ENCODE assay signal across 10 cellular contexts in the genomic region with DNA sequence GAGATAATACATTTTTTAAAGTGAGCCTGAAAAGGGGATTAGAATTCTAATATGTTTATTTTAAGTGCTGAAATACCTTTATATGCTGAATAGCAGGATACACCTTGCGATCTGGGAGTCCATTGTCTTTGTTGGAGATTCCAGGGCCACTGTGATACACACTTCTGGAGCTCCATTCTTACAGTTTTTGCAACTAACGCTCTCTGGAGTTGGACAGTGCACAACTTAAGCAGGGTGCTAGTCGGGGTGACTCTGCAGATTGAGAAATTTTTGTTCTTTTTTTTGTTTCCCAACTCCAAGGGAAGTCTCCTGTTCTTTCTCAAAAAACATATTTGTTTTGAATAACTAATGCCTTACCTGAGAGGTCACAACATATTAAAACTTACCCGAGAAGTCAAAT. TPM values are rescaled to one million over a fixed set of nuclear protein-coding genes. Genes with fewer than 3 reads are reported as not detected.
"Had no signal": no experiment of that assay in that cellular context is flagged by ENCODE, and none has a peak within 500 bp of the region (broad histone marks: within the 10 kb centered on the region; RNA-seq: fewer than 3 reads in every experiment).

No MANE protein-coding gene starts in this region.

- FAIRE-seq: HTR-8/SVneo, K562 had no signal

- H3K4me3 Mint-ChIP-seq: IgD-negative memory B cell had no signal

- H3K4me3 ChIP-seq: K562 had no signal

- H3K4me1 Mint-ChIP-seq: IgD-negative memory B cell had no signal

- DNase-seq: IMR-90, KBM-7, KG1 had no signal

- H3K4me2 ChIP-seq: KMS-11 had no signal

- H3K27ac Mint-ChIP-seq: IgD-negative memory B cell had no signal

- H3K27ac ChIP-seq: HL-60, KMS-11 had no signal

- H3K9ac ChIP-seq: KMS-11 had no signal

- H3K9me3 Mint-ChIP-seq: IgD-negative memory B cell had no signal

- ATAC-seq: K562 had no signal

- H3K36me3 Mint-ChIP-seq: IgD-negative memory B cell had no signal

RNA-seq across cellular contexts. Expression of a gene that starts 23.7 kb away (rescaled TPM):
- total RNA-seq: HT-29, HT1080, IMR-90 had no signal
- polyA plus RNA-seq: IgD-negative memory B cell, IMR-90 had no signal
